ENCODE assay signal across 15 cellular contexts in the genomic region with DNA sequence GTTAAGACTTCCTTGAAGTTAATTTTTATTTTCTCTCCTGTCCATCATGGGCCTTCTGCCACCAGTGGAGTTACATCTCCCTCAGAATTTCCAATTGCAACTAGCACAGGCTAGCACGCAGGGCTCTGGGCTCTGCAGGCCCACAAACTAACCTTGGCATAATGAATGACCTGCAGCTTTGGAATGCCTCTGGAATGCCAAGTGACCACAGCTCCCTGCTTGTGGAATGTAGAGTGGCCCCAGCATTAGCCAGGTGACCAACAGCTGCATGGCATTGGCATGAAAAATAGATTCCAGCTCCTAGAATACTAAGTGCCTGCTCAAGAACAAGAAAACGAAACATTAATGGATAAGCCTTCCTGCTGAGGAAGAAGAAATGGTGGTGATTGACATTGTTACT.
DNase-seq lines count a peak whose midpoint lies in the region; ATAC-seq and TF ChIP-seq lines count a peak whose summit lies in the region.
"Had no signal": no experiment of that assay in that cellular context is flagged by ENCODE, and none has a peak within 500 bp of the region (broad histone marks: within the 10 kb centered on the region; RNA-seq: fewer than 3 reads in every experiment).

No MANE protein-coding gene starts in this region.

- ATAC-seq in HG03045 (IDR thresholded peaks at IDR 0.05; ENCODE audit: unreplicated experiment) (no peak), GM21737 (IDR thresholded peaks at IDR 0.05; ENCODE audit: unreplicated experiment) (no peak)
- ATAC-seq: CD8-positive, alpha-beta T cell had no signal

- no peak overlapping the region for H3K4me3 ChIP-seq in fibroblast of pulmonary artery (replicated peaks; ENCODE audit: low read depth, low read length)
- H3K4me3 ChIP-seq: esophagus squamous epithelium, left ventricle myocardium inferior, tibial artery had no signal

- H3K27ac ChIP-seq in RWPE1: peak overlapping the region; percentile 43
- H3K27ac ChIP-seq: esophagus squamous epithelium, HL-60, left ventricle myocardium inferior, tibial artery had no signal

- TF ChIP-seq CTCF in RWPE1 (conservative IDR thresholded peaks at IDR 0.05; ENCODE audit: low read depth) (no peak), fibroblast of pulmonary artery (IDR thresholded peaks at IDR 0.05; ENCODE audit: low read length, missing control alignments) (no peak), GM10266 (IDR thresholded peaks at IDR 0.05; ENCODE audit: control insufficient read depth, insufficient read depth, low read depth, missing control alignments) (no peak)

- POLR2A ChIA-PET in RWPE1 (lab: Yijun Ruan, JAX; ENCODE audit: low non-redundant PET): no interaction called here

- CTCF ChIA-PET in RWPE1 (lab: Yijun Ruan, JAX): no interaction called here

- DNase-seq in H4 (ENCODE audit: low spot score) (peak; percentile 74), RWPE1 (ENCODE audit: low spot score) (peak; percentile 85), fibroblast of pulmonary artery (ENCODE audit: low read depth) (peak; percentile 3), non-pigmented ciliary epithelial cell (ENCODE audit: low read depth) (peak; percentile 53), GM10266 (ENCODE audit: extremely low spot score) (no peak), Ammon's horn (ENCODE audit: low spot score) (no peak)
- DNase-seq: activated T-cell treated with anti-CD3 and anti-CD28 coated beads for 4 hours; CD8-positive, alpha-beta T cell; esophagus squamous epithelium; left ventricle myocardium inferior; NCI-H146 had no signal

Comparison
In these comparisons a context has a peak if more than half of its experiments do, and no peak if none do; other contexts are left out.
1. DNase-seq: peak in H4 (single experiment), RWPE1 (single experiment), fibroblast of pulmonary artery (single experiment) and non-pigmented ciliary epithelial cell (single experiment); none in GM10266 (single experiment) and Ammon's horn (single experiment).